Comparison of ENCODE assay signal across 8 cellular contexts in genomic region chr17:39927101-39927927, GRCh38. TPM values are rescaled to one million over a fixed set of nuclear protein-coding genes. Genes with fewer than 3 reads are reported as not detected.
A peak's percentile ranks its signal among the peaks of the same experiment; 100 is the strongest.
DNase-seq lines count a peak whose midpoint lies in the region; ATAC-seq and TF ChIP-seq lines count a peak whose summit lies in the region.

TSS of gene LRRC3C (plus strand) at chr17:39927732. CDS start at chr17:39941524, 13,792 bp downstream.
TSS of gene ORMDL3 (minus strand) at chr17:39927601. CDS start at chr17:39924203, 3,398 bp downstream.

- peak within 1 kb of the TSS; percentile 99 for H3K27ac Mint-ChIP-seq in chondrocyte (ENCODE audit: unreplicated experiment)

- peak within 1 kb of the TSS; percentile 72 for H3K4me3 Mint-ChIP-seq in chondrocyte (ENCODE audit: unreplicated experiment)

- H3K27me3 ChIP-seq in kidney epithelial cell (ENCODE audit: control insufficient read depth, insufficient read depth, low read length) = no peaks in the 10 kb centered on the region

- no peaks in the 10 kb centered on the region for H3K27me3 Mint-ChIP-seq in chondrocyte (ENCODE audit: low read depth)

- TF ChIP-seq CTCF in AG09319 (IDR thresholded peaks at IDR 0.05; ENCODE audit: low read depth, low read length) (no peak), chondrocyte (IDR thresholded peaks at IDR 0.05) (no peak), kidney epithelial cell (IDR thresholded peaks at IDR 0.05; ENCODE audit: insufficient read depth, low read length, poor library complexity, severe bottlenecking) (no peak)

- H3K4me1 Mint-ChIP-seq in chondrocyte (ENCODE audit: low read depth) = peaks cover 55% of the 10 kb centered on the region

- H3K36me3 ChIP-seq in kidney epithelial cell (ENCODE audit: control insufficient read depth, insufficient read depth, low read length) = peaks cover 1% of the 10 kb centered on the region

- peak within 1 kb of the TSS; percentile 94 for H3K4me3 ChIP-seq in kidney epithelial cell (ENCODE audit: low read depth, low read length)

- peak; percentile 65 for ATAC-seq in GM19043 (IDR thresholded peaks at IDR 0.05; ENCODE audit: low read depth, unreplicated experiment)
- ATAC-seq in HG03378 (IDR thresholded peaks at IDR 0.05; ENCODE audit: unreplicated experiment) = peak; percentile 53

- H3K9me3 Mint-ChIP-seq in chondrocyte (ENCODE audit: low read depth) = no peaks in the 10 kb centered on the region

- peaks cover 5% of the 10 kb centered on the region for H3K36me3 Mint-ChIP-seq in chondrocyte (ENCODE audit: low read depth)

- DNase-seq in AG09319 (ENCODE audit: extremely low read depth, low read depth) (peak; percentile 77), NCI-H510A (lab: John Stamatoyannopoulos, UW) (peak; percentile 83), chondrocyte (ENCODE audit: low spot score) (peak; percentile 97), kidney epithelial cell (ENCODE audit: low read depth) (peak; percentile 56)
- DNase-seq in activated CD4-positive, alpha-beta T cell treated with anti-CD3 and anti-CD28 coated beads for 24 hours (ENCODE audit: low read depth in 2 of 2) = peak; percentile 83 to 87
- peak; percentile 95 for DNase-seq in stimulated activated CD4-positive, alpha-beta T cell treated with anti-CD3 and anti-CD28 coated beads, Interleukin-15, amount 100 ng/mL, for 24 hours

RNA-seq across cellular contexts. Expression of gene LRRC3C, which starts in this region (rescaled TPM):
- not detected in 3 replicates for total RNA-seq in chondrocyte
- not detected in 2 replicates for total RNA-seq in kidney epithelial cell

RNA-seq across cellular contexts. Expression of gene ORMDL3, which starts in this region (rescaled TPM):
- total RNA-seq in chondrocyte (54.9 to 59.9 TPM (median 55.0 TPM) in 3 replicates), kidney epithelial cell (37.9 and 38.5 TPM in 2 replicates)

Comparison
In these comparisons a context has a peak if more than half of its experiments do, and no peak if none do; other contexts are left out.
1. Peak in every context shown above with its lines: DNase-seq, ATAC-seq and H3K4me3 ChIP-seq.